24 cellular contexts compared by ENCODE assay signal in genomic region chr9:27514551-27514950, GRCh38. TPM values are rescaled to one million over a fixed set of nuclear protein-coding genes. Genes with fewer than 3 reads are reported as not detected.
DNase-seq lines count a peak whose midpoint lies in the region; ATAC-seq, FAIRE-seq and TF ChIP-seq lines count a peak whose summit lies in the region.
"Had no signal": no experiment of that assay in that cellular context is flagged by ENCODE, and none has a peak within 500 bp of the region (broad histone marks: within the 10 kb centered on the region; RNA-seq: fewer than 3 reads in every experiment).

No MANE protein-coding gene starts in this region.

- no peaks in the 10 kb centered on the region for H3K9me3 Mint-ChIP-seq in stimulated activated naive CD8-positive, alpha-beta T cell treated with anti-CD3 and anti-CD28 coated beads, Interleukin-15, amount 100 ng/mL, for 72 hours
- H3K9me3 Mint-ChIP-seq: CD4-positive, alpha-beta T cell; HFFc6 had no signal

- H3K4me1 Mint-ChIP-seq in stimulated activated naive CD8-positive, alpha-beta T cell treated with anti-CD3 and anti-CD28 coated beads, Interleukin-15, amount 100 ng/mL, for 72 hours, result no peaks in the 10 kb centered on the region

- TF ChIP-seq CTCF in left ventricle myocardium inferior (IDR thresholded peaks at IDR 0.05; ENCODE audit: borderline replicate concordance) (no peak), pancreas (IDR thresholded peaks at IDR 0.05) (no peak), upper lobe of right lung (IDR thresholded peaks at IDR 0.05) (no peak)

- H3K4me3 Mint-ChIP-seq in stimulated activated naive CD8-positive, alpha-beta T cell treated with anti-CD3 and anti-CD28 coated beads, Interleukin-15, amount 100 ng/mL, for 72 hours, result no peak overlapping the region
- H3K4me3 Mint-ChIP-seq: CD4-positive, alpha-beta T cell; HFFc6; IgD-negative memory B cell had no signal

- DNase-seq in Right ventricle myocardium superior, result peak; percentile 41
- no peak for DNase-seq in left ventricle myocardium inferior
- DNase-seq in left cardiac atrium, result peak; percentile 26
- peak in 5 of 6 donors; percentile 36 to 81 (median 67) for DNase-seq in pancreas
- no peak for DNase-seq in upper lobe of right lung
- DNase-seq in stimulated activated naive CD8-positive, alpha-beta T cell treated with anti-CD3 and anti-CD28 coated beads, Interleukin-15, amount 100 ng/mL, for 72 hours, result no peak
- DNase-seq: 8988T; CD4-positive, alpha-beta T cell; GOT3; HFFc6; MM.1S; NCI-H2029 treated with DMSO at 0.1 percent for 48 hours; NCI-H526 treated with DMSO at 0.1 percent for 48 hours; Peyer's patch; SK-N-SH had no signal

- no peak overlapping the region for H3K27ac Mint-ChIP-seq in stimulated activated naive CD8-positive, alpha-beta T cell treated with anti-CD3 and anti-CD28 coated beads, Interleukin-15, amount 100 ng/mL, for 72 hours
- H3K27ac Mint-ChIP-seq: CD4-positive, alpha-beta T cell; HFFc6; IgD-negative memory B cell had no signal

- no peaks in the 10 kb centered on the region for H3K27me3 Mint-ChIP-seq in stimulated activated naive CD8-positive, alpha-beta T cell treated with anti-CD3 and anti-CD28 coated beads, Interleukin-15, amount 100 ng/mL, for 72 hours
- H3K27me3 Mint-ChIP-seq: CD4-positive, alpha-beta T cell; IgD-negative memory B cell had no signal

- H3K27ac ChIP-seq in left ventricle myocardium inferior (replicated peaks) (no peak overlapping the region), pancreas (peak overlapping the region in 1 of 4 donors; percentile 13), upper lobe of right lung (no peak overlapping the region)
- H3K27ac ChIP-seq: BLaER1, KMS-11, Peyer's patch had no signal

- H3K27me3 ChIP-seq in left ventricle myocardium inferior (ENCODE audit: low read depth) (no peaks in the 10 kb centered on the region), pancreas (no peaks in the 10 kb centered on the region), upper lobe of right lung (no peaks in the 10 kb centered on the region)
- H3K27me3 ChIP-seq: BLaER1, Peyer's patch had no signal

- H3K4me3 ChIP-seq in left ventricle myocardium inferior (no peak overlapping the region), pancreas (no peak overlapping the region), upper lobe of right lung (no peak overlapping the region)
- H3K4me3 ChIP-seq: BLaER1, HAP-1, Peyer's patch had no signal

- WGBS in pancreas, 2 donors, result 58 to 64% methylated on average over 2 of the region's 2 CpGs

- intact Hi-C loops in Right ventricle myocardium superior (cut with DNase I) (no loop called here), left ventricle myocardium inferior (cut with micrococcal nuclease) (no loop called here), left cardiac atrium (cut with DNase I) (no loop called here), pancreas (cut with DNase I) (loop anchor here in 1 of 3 donors (10.0 kb wide), 1 partner anchor 70 kb away; no protein-coding TSS in a partner anchor), upper lobe of right lung (cut with DNase I) (no loop called here)

- ATAC-seq in Right ventricle myocardium superior (ENCODE audit: poor library complexity) (peak; percentile 77), left cardiac atrium (peak; percentile 55 to 86), pancreas (peak; percentile 68 to 96 (median 92)), upper lobe of right lung (peak; percentile 62), HG02852 (IDR thresholded peaks at IDR 0.05; ENCODE audit: unreplicated experiment) (no peak), GM18909 (IDR thresholded peaks at IDR 0.05; ENCODE audit: poor library complexity, unreplicated experiment) (no peak)
- no peak for ATAC-seq in stimulated activated naive CD8-positive, alpha-beta T cell treated with anti-CD3 and anti-CD28 coated beads, Interleukin-15, amount 100 ng/mL, for 72 hours

- H3K9me3 ChIP-seq in left ventricle myocardium inferior (replicated peaks) (no peaks in the 10 kb centered on the region), pancreas (no peaks in the 10 kb centered on the region), upper lobe of right lung (no peaks in the 10 kb centered on the region)
- H3K9me3 ChIP-seq: BLaER1, HAP-1, Peyer's patch, SK-N-SH had no signal

- peaks cover 10% of the 10 kb centered on the region for H3K4me1 ChIP-seq in left ventricle myocardium inferior
- H3K4me1 ChIP-seq in pancreas, result no peaks in the 10 kb centered on the region
- H3K4me1 ChIP-seq in upper lobe of right lung, result no peaks in the 10 kb centered on the region
- H3K4me1 ChIP-seq: BLaER1, HAP-1, Peyer's patch had no signal

- H3K36me3 ChIP-seq in left ventricle myocardium inferior (no peaks in the 10 kb centered on the region), pancreas (no peaks in the 10 kb centered on the region), upper lobe of right lung (no peaks in the 10 kb centered on the region)
- H3K36me3 ChIP-seq: BLaER1, HAP-1, Peyer's patch had no signal

- FAIRE-seq in pancreas (lab: Jason Lieb, UNC), result no peak
- FAIRE-seq: D721Med had no signal

RNA-seq across cellular contexts. Expression of gene IFNK, which starts 9.5 kb away (rescaled TPM):
- not detected for total RNA-seq in Right ventricle myocardium superior
- not detected for total RNA-seq in left ventricle myocardium inferior
- total RNA-seq in left cardiac atrium, result not detected
- total RNA-seq in pancreas, result not detected
- not detected for polyA plus RNA-seq in pancreas
- not detected for total RNA-seq in upper lobe of right lung
- total RNA-seq: CD4-positive, alpha-beta T cell; HFFc6; NCI-H460; OCI-LY7; Peyer's patch had no signal
- polyA plus RNA-seq: IgD-negative memory B cell, SK-N-SH had no signal

RNA-seq across cellular contexts. Expression of gene MOB3B, which starts 15.1 kb away (rescaled TPM):
- total RNA-seq in Right ventricle myocardium superior (1.5 TPM), left ventricle myocardium inferior (2.1 TPM), left cardiac atrium (1 to 10 TPM; 1.2 to 1.6 TPM), pancreas (10 to 100 TPM in 1 of 6 donors, 1 to 10 TPM in 5; 3.2 to 10.5 (median 5.1) TPM), upper lobe of right lung (17.8 TPM)
- polyA plus RNA-seq in pancreas, result 1 to 10 TPM; 1.4 to 1.7 TPM
- total RNA-seq: HFFc6 had no signal

RNA-seq across cellular contexts. Expression of gene C9orf72, which starts 58.7 kb away (rescaled TPM):
- 20.2 TPM for total RNA-seq in Right ventricle myocardium superior
- total RNA-seq in left ventricle myocardium inferior, result 15.6 TPM
- 10 to 100 TPM; 12.8 to 15.2 TPM for total RNA-seq in left cardiac atrium
- total RNA-seq in pancreas, result 1 to 10 TPM; 3.6 to 8.9 (median 7.3) TPM
- polyA plus RNA-seq in pancreas, result 1 to 10 TPM; 5.3 to 9.5 TPM
- 16.8 TPM for total RNA-seq in upper lobe of right lung

Comparison
In these comparisons a context has a peak if more than half of its experiments do, and no peak if none do; other contexts are left out.
1. DNase-seq: peak in Right ventricle myocardium superior (single experiment), left cardiac atrium (single experiment) and pancreas (5 of 6); none in left ventricle myocardium inferior (single experiment), upper lobe of right lung (single experiment) and stimulated activated naive CD8-positive, alpha-beta T cell treated with anti-CD3 and anti-CD28 coated beads, Interleukin-15, amount 100 ng/mL, for 72 hours (0 of 2).
2. ATAC-seq: peak in Right ventricle myocardium superior (single experiment), left cardiac atrium (2 of 2), pancreas (4 of 4) and upper lobe of right lung (single experiment); none in HG02852 (single experiment), stimulated activated naive CD8-positive, alpha-beta T cell treated with anti-CD3 and anti-CD28 coated beads, Interleukin-15, amount 100 ng/mL, for 72 hours (single experiment) and GM18909 (single experiment).